In genomic region chr17:7232114-7232513, GRCh38 we compare ENCODE assay signal across 1 cellular context.
A peak's percentile ranks its signal among the peaks of the same experiment; 100 is the strongest.
TF ChIP-seq lines count a peak whose summit lies in the region.

No MANE protein-coding gene starts in this region.

TF ChIP-seq in K562, 482 proteins besides CTCF, POLR2A, EP300 and RAD21:
- TF ChIP-seq MEIS2 (IDR thresholded peaks at IDR 0.05; ENCODE audit: partially characterized antibody) (peak; percentile 90), GATAD2B (IDR thresholded peaks at IDR 0.05; ENCODE audit: borderline replicate concordance) (no peak), ZNF395 (CRISPR knock-in tag; IDR thresholded peaks at IDR 0.05) (0 out of 2 replicates have a peak, but pooled peaks have one; percentile 15), PKNOX1 (IDR thresholded peaks at IDR 0.05) (peak; percentile 68), HMBOX1 (IDR thresholded peaks at IDR 0.05) (0 out of 2 replicates have a peak, but pooled peaks have one; percentile 37), GTF2E2 (tag; IDR thresholded peaks at IDR 0.05) (no peak), ETS2 (tag; IDR thresholded peaks at IDR 0.05; ENCODE audit: borderline replicate concordance, poor library complexity, severe bottlenecking) (no peak), MTA2 (IDR thresholded peaks at IDR 0.05; ENCODE audit: low read depth) (no peak), SRF (CRISPR knock-in tag; IDR thresholded peaks at IDR 0.05) (peak; percentile 80 to 97; a peak in 3 of 4 replicates), PBX2 (CRISPR knock-in tag; IDR thresholded peaks at IDR 0.05; ENCODE audit: low read depth) (no peak), PBX2 (tag; conservative IDR thresholded peaks at IDR 0.05; ENCODE audit: low read depth) (peak; percentile 83)
